ENCODE assay signal across 9 cellular contexts in genomic region chr7:99579281-99579955, GRCh38. TPM values are rescaled to one million over a fixed set of nuclear protein-coding genes. Genes with fewer than 3 reads are reported as not detected.
DNase-seq lines count a peak whose midpoint lies in the region; ATAC-seq and TF ChIP-seq lines count a peak whose summit lies in the region.
"Had no signal": no experiment of that assay in that cellular context is flagged by ENCODE, and none has a peak within 500 bp of the region (broad histone marks: within the 10 kb centered on the region; RNA-seq: fewer than 3 reads in every experiment).

No MANE protein-coding gene starts in this region.

- no peak for TF ChIP-seq POLR2A in spleen (IDR thresholded peaks at IDR 0.05)

- peak; percentile 17 for DNase-seq in NCI-H1092 treated with DMSO at 0.1 percent for 48 hours (lab: John Stamatoyannopoulos, UW)
- DNase-seq in NCI-H1092 (lab: John Stamatoyannopoulos, UW) = no peak
- no peak for DNase-seq in spleen
- no peak for DNase-seq in mesenteric fat pad (ENCODE audit: low spot score)
- no peak for DNase-seq in SW 1271 (lab: John Stamatoyannopoulos, UW)
- DNase-seq in HuH-7 (ENCODE audit: low spot score) = no peak
- DNase-seq: NCI-H1048 had no signal

- no peaks in the 10 kb centered on the region for H3K9me3 Mint-ChIP-seq in activated T-helper 17 cell treated with anti-CD3 and anti-CD28 coated beads, Interleukin-2, amount 50 U/mL, for 72 hours

- intact Hi-C loops in spleen (cut with DNase I; ENCODE audit: low total_unique reads) = no loop called here

- peaks cover 8% of the 10 kb centered on the region for H3K4me1 Mint-ChIP-seq in activated T-helper 17 cell treated with anti-CD3 and anti-CD28 coated beads, Interleukin-2, amount 50 U/mL, for 72 hours

- ATAC-seq in activated T-helper 17 cell treated with anti-CD3 and anti-CD28 coated beads, Interleukin-2, amount 50 U/mL, for 72 hours (replicated peaks) = no peak

- H3K27me3 Mint-ChIP-seq in activated T-helper 17 cell treated with anti-CD3 and anti-CD28 coated beads, Interleukin-2, amount 50 U/mL, for 72 hours = no peaks in the 10 kb centered on the region

- H3K36me3 ChIP-seq in iPS-15b (ENCODE audit: control insufficient read depth, insufficient read depth, low read length) (no peaks in the 10 kb centered on the region), spleen (peaks cover 0 to 12% (median 0%) of the 10 kb centered on the region in 6 donors)

- no peak overlapping the region for H3K27ac Mint-ChIP-seq in activated T-helper 17 cell treated with anti-CD3 and anti-CD28 coated beads, Interleukin-2, amount 50 U/mL, for 72 hours

- H3K27me3 ChIP-seq in iPS-15b (ENCODE audit: control insufficient read depth, insufficient read depth, low read length) = no peaks in the 10 kb centered on the region
- peaks cover 0 to 16% (median 4%) of the 10 kb centered on the region in 7 donors for H3K27me3 ChIP-seq in spleen (replicated peaks in 1 of 7)

- H3K27ac ChIP-seq in spleen = peak overlapping the region in 2 of 8 donors; percentile 38 to 47

- H3K4me3 ChIP-seq in iPS-15b (ENCODE audit: low read depth, low read length) (peak overlapping the region; percentile 71), spleen (peak overlapping the region in 7 of 8 donors; percentile 37 to 75 (median 47))

- no peaks in the 10 kb centered on the region for H3K9me3 ChIP-seq in iPS-15b (ENCODE audit: control insufficient read depth, insufficient read depth, low read length)
- H3K9me3 ChIP-seq in spleen = no peaks in the 10 kb centered on the region

- H3K36me3 Mint-ChIP-seq in activated T-helper 17 cell treated with anti-CD3 and anti-CD28 coated beads, Interleukin-2, amount 50 U/mL, for 72 hours (ENCODE audit: low read depth) = no peaks in the 10 kb centered on the region

- H3K4me1 ChIP-seq in iPS-15b (ENCODE audit: control insufficient read depth, insufficient read depth, low read length) = peaks cover 7% of the 10 kb centered on the region
- peaks cover 5 to 21% (median 16%) of the 10 kb centered on the region in 6 donors for H3K4me1 ChIP-seq in spleen

- peak overlapping the region; percentile 88 for H3K4me3 Mint-ChIP-seq in activated T-helper 17 cell treated with anti-CD3 and anti-CD28 coated beads, Interleukin-2, amount 50 U/mL, for 72 hours

- no peak overlapping the region for H3K9ac ChIP-seq in iPS-15b (ENCODE audit: low read depth, low read length)

- no peak for TF ChIP-seq CTCF in spleen (IDR thresholded peaks at IDR 0.05 in 8 of 11, conservative IDR thresholded peaks at IDR 0.05 in 3 of 11)

- 48 to 54% (median 53%) methylated on average over 10 of the region's 10 CpGs for WGBS in spleen, 5 donors

RNA-seq across cellular contexts. Expression of gene TMEM225B, which starts 18.6 kb away (rescaled TPM):
- total RNA-seq in activated T-helper 17 cell treated with anti-CD3 and anti-CD28 coated beads, Interleukin-2, amount 50 U/mL, for 72 hours = 1 to 10 TPM in 1 of 2 donors, under 1 TPM in 1; 0.86 to 4.4 TPM
- 1 to 10 TPM in 2 of 7 donors, under 1 TPM in 3, not detected in 2; 0.43 to 1.4 (median 0.77) TPM for total RNA-seq in spleen
- 1 to 10 TPM in 2 of 3 donors, under 1 TPM in 1; 0.91 to 1.6 (median 1.3) TPM for polyA plus RNA-seq in spleen
- total RNA-seq in mesenteric fat pad = 0.55 TPM

RNA-seq across cellular contexts. Expression of gene ZNF655, which starts 21.0 kb away (rescaled TPM):
- total RNA-seq in activated T-helper 17 cell treated with anti-CD3 and anti-CD28 coated beads, Interleukin-2, amount 50 U/mL, for 72 hours = 10 to 100 TPM; 79.2 to 98.5 TPM
- 100 to 1,000 TPM in 3 of 7 donors, 10 to 100 TPM in 4; 70.9 to 176 (median 98.2) TPM for total RNA-seq in spleen
- 10 to 100 TPM; 34.5 to 56.1 (median 49.8) TPM for polyA plus RNA-seq in spleen
- total RNA-seq in mesenteric fat pad = 78.2 TPM

RNA-seq across cellular contexts. Expression of gene FAM200A, which starts 27.5 kb away (rescaled TPM):
- 1 to 10 TPM; 2.7 to 5.5 TPM for total RNA-seq in activated T-helper 17 cell treated with anti-CD3 and anti-CD28 coated beads, Interleukin-2, amount 50 U/mL, for 72 hours
- total RNA-seq in spleen = 1 to 10 TPM; 5.3 to 9.2 (median 6.1) TPM
- 1 to 10 TPM; 4.9 to 5.5 (median 5.0) TPM for polyA plus RNA-seq in spleen
- total RNA-seq in mesenteric fat pad = 2.5 TPM

RNA-seq across cellular contexts. Expression of gene ZSCAN25, which starts 37.3 kb away (rescaled TPM):
- total RNA-seq in activated T-helper 17 cell treated with anti-CD3 and anti-CD28 coated beads, Interleukin-2, amount 50 U/mL, for 72 hours = 10 to 100 TPM; 25.0 to 58.4 TPM
- total RNA-seq in spleen (10 to 100 TPM; 18.7 to 30.8 (median 26.4) TPM), mesenteric fat pad (10.9 TPM)
- polyA plus RNA-seq in spleen = 1 to 10 TPM; 3.8 to 7.2 (median 4.2) TPM
